In the genomic region with DNA sequence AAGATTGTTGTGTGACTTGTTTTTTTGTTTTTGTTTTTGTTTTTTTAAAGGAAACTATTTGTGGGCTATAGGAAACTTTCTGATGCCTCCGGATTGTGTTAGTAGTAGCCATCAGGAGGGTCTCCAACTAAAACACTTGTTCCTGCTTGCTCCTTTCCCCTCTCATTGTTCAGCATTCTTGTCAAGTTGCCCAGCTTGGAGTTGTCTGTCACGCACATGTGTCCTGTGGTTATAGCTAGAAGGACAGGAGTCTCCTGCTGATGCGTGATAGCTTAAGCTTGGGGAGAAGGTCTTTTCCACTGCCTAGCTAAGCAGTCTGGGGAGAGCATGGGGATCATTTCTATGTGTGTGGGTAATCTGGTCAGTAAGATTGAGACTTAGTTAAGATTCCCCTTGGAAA, we compare ENCODE assay signal across 27 cellular contexts.
"Had no signal": no experiment of that assay in that cellular context is flagged by ENCODE, and none has a peak within 500 bp of the region (broad histone marks: within the 10 kb centered on the region; RNA-seq: fewer than 3 reads in every experiment).

No MANE protein-coding gene starts in this region.

- H3K4me3 Mint-ChIP-seq: activated naive CD4-positive, alpha-beta T cell treated with anti-CD3 and anti-CD28 coated beads for 36 hours; activated naive CD8-positive, alpha-beta T cell treated with anti-CD3 and anti-CD28 coated beads, Interleukin-2, amount 10 ng/mL, durations not matched to agents 7 days and 5 days; activated T-cell treated with anti-CD3 and anti-CD28 coated beads, Interleukin-2, amount 50 U/mL, for 4 hours; stimulated activated effector memory CD8-positive, alpha-beta T cell treated with anti-CD3 and anti-CD28 coated beads, Interleukin-12 subunit alpha, Interleukin-12 subunit beta, amount 100 ng/mL, for 72 hours had no signal

- H3K27me3 ChIP-seq: cardiac muscle cell, left lung, right lobe of liver, stomach, suprapubic skin, tibial nerve had no signal

- H3K9me3 ChIP-seq: left lung, stomach, suprapubic skin, tibial nerve had no signal

- H3K27ac Mint-ChIP-seq: activated naive CD4-positive, alpha-beta T cell treated with anti-CD3 and anti-CD28 coated beads for 36 hours; activated naive CD8-positive, alpha-beta T cell treated with anti-CD3 and anti-CD28 coated beads, Interleukin-2, amount 10 ng/mL, durations not matched to agents 7 days and 5 days; nephron; stimulated activated effector memory CD8-positive, alpha-beta T cell treated with anti-CD3 and anti-CD28 coated beads, Interleukin-12 subunit alpha, Interleukin-12 subunit beta, amount 100 ng/mL, for 72 hours; T-helper 17 cell had no signal

- H3K4me3 ChIP-seq: cardiac muscle cell, left lung, right lobe of liver, stomach, suprapubic skin, tibial nerve had no signal

- H3K27me3 Mint-ChIP-seq: activated naive CD8-positive, alpha-beta T cell treated with anti-CD3 and anti-CD28 coated beads, Interleukin-2, amount 10 ng/mL, durations not matched to agents 7 days and 5 days; T-helper 17 cell had no signal

- ATAC-seq: activated T-cell treated with anti-CD3 and anti-CD28 coated beads, Interleukin-2, amount 50 U/mL, for 4 hours; esophagus mucosa; left lung; right lobe of liver; stimulated activated effector memory CD8-positive, alpha-beta T cell treated with anti-CD3 and anti-CD28 coated beads, Interleukin-12 subunit alpha, Interleukin-12 subunit beta, amount 100 ng/mL, for 72 hours; T-helper 17 cell had no signal

- H3K27ac ChIP-seq: cardiac muscle cell, left lung, right lobe of liver, stomach, suprapubic skin, tibial nerve had no signal

- H3K9me3 Mint-ChIP-seq: activated naive CD4-positive, alpha-beta T cell treated with anti-CD3 and anti-CD28 coated beads for 36 hours; activated naive CD8-positive, alpha-beta T cell treated with anti-CD3 and anti-CD28 coated beads, Interleukin-2, amount 10 ng/mL, durations not matched to agents 7 days and 5 days; activated T-cell treated with anti-CD3 and anti-CD28 coated beads, Interleukin-2, amount 50 U/mL, for 4 hours; nephron; stimulated activated effector memory CD8-positive, alpha-beta T cell treated with anti-CD3 and anti-CD28 coated beads, Interleukin-12 subunit alpha, Interleukin-12 subunit beta, amount 100 ng/mL, for 72 hours had no signal

- DNase-seq: activated CD4-positive, alpha-beta T cell treated with anti-CD3 and anti-CD28 coated beads for 48 hours; activated CD4-positive, CD25-positive, alpha-beta regulatory T cell; activated CD8-positive, alpha-beta memory T cell treated with anti-CD3 and anti-CD28 coated beads for 24 hours; activated CD8-positive, alpha-beta memory T cell treated with anti-CD3 and anti-CD28 coated beads, Interleukin-2, amount 50 U/mL, for 4 hours; activated naive CD4-positive, alpha-beta T cell treated with anti-CD3 and anti-CD28 coated beads for 36 hours; activated naive CD8-positive, alpha-beta T cell treated with anti-CD3 and anti-CD28 coated beads, Interleukin-2, amount 10 ng/mL, durations not matched to agents 7 days and 5 days; activated T-cell treated with anti-CD3 and anti-CD28 coated beads, Interleukin-2, amount 50 U/mL, for 4 hours; amniotic stem cell; effector CD4-positive, alpha-beta T cell; foreskin melanocyte; glutamatergic neuron; hippocampal formation; kidney glomerular epithelial cell; left lung; nucleus accumbens; right lobe of liver; small intestine; stimulated activated CD4-positive, alpha-beta T cell treated with anti-CD3 and anti-CD28 coated beads, Interleukin-2, amount 100 ng/mL, for 24 hours; stomach; SW 1271; T-helper 17 cell had no signal
